ENCODE assay signal across 10 cellular contexts in genomic region chr5:31158686-31159085, GRCh38. TPM values are rescaled to one million over a fixed set of nuclear protein-coding genes. Genes with fewer than 3 reads are reported as not detected.
"Had no signal": no experiment of that assay in that cellular context is flagged by ENCODE, and none has a peak within 500 bp of the region (broad histone marks: within the 10 kb centered on the region; RNA-seq: fewer than 3 reads in every experiment).

No MANE protein-coding gene starts in this region.

- H3K4me3 ChIP-seq: K562 had no signal

- H3K4me3 Mint-ChIP-seq: IgD-negative memory B cell had no signal

- H3K27ac Mint-ChIP-seq: IgD-negative memory B cell had no signal

- H3K27me3 Mint-ChIP-seq: IgD-negative memory B cell had no signal

- H3K36me3 Mint-ChIP-seq: IgD-negative memory B cell had no signal

- DNase-seq: IMR-90, KBM-7, KG1 had no signal

- H3K27ac ChIP-seq: HL-60, KMS-11 had no signal

- ATAC-seq: HepG2, K562 had no signal

- H3K4me1 Mint-ChIP-seq: IgD-negative memory B cell had no signal

RNA-seq across cellular contexts. Expression of gene CDH6, which starts 34.8 kb away (rescaled TPM):
- total RNA-seq: HepG2, HT-29, HT1080, K562 had no signal
